Comparison of ENCODE assay signal across 8 cellular contexts in genomic region chr12:53624956-53625355, GRCh38. TPM values are rescaled to one million over a fixed set of nuclear protein-coding genes. Genes with fewer than 3 reads are reported as not detected.
DNase-seq lines count a peak whose midpoint lies in the region; ATAC-seq, FAIRE-seq and TF ChIP-seq lines count a peak whose summit lies in the region.

No MANE protein-coding gene starts in this region.

- intact Hi-C loops in left cardiac atrium (cut with DNase I) (loop anchor here in 1 of 2 donors (5.0 kb wide), 2 partner anchors 47 to 83 kb away; no protein-coding TSS in a partner anchor), GM12878 (cut with micrococcal nuclease; ENCODE audit: unreplicated experiment) (loop anchor here (2.0 kb wide), 1 partner anchor 82 kb away; no protein-coding TSS in a partner anchor), uterus (cut with DNase I; ENCODE audit: low total_unique reads) (no loop called here)

- peaks cover 26% of the 10 kb centered on the region for H3K4me1 ChIP-seq in cardiac muscle cell (ENCODE audit: low read depth)
- no peaks in the 10 kb centered on the region for H3K4me1 ChIP-seq in GM12878 (ENCODE audit: control insufficient read depth, insufficient read depth, low read length)
- H3K4me1 ChIP-seq in uterus: peaks cover 0 to 3% of the 10 kb centered on the region in 2 donors

- no peaks in the 10 kb centered on the region for H3K27me3 ChIP-seq in cardiac muscle cell
- H3K27me3 ChIP-seq in GM12878 (replicated peaks in 1 of 2; ENCODE audit: control insufficient read depth in 2 of 2, insufficient read depth in 2 of 2, low read length in 1 of 2): no peaks in the 10 kb centered on the region
- no peaks in the 10 kb centered on the region for H3K27me3 ChIP-seq in uterus

- RAD21 ChIA-PET in GM12878 (lab: Charles Lee; ENCODE audit: unreplicated experiment): interaction anchor here (1.0 to 4.5 kb wide), 6 partner anchors 9 to 124 kb away, joined by 3 to 39 read pairs (median 5); partner anchors contain the start of genes ATP5MC2 and TARBP2

- TF ChIP-seq EP300 in GM12878 (IDR thresholded peaks at IDR 0.05; ENCODE audit: borderline replicate concordance in 1 of 2, control insufficient read depth in 1 of 2, low read depth in 2 of 2, low read length in 2 of 2): no peak

- no peak for TF ChIP-seq RAD21 in GM12878 (IDR thresholded peaks at IDR 0.05; ENCODE audit: insufficient read depth, low read depth, low read length)

- ATAC-seq in left cardiac atrium (no peak), GM12878 (no peak), memory B cell (ENCODE audit: low read depth) (no peak)

- POLR2A ChIA-PET in GM12878 (lab: Charles Lee): interaction anchor here (0.6 to 5.3 kb wide), 8 partner anchors 10 to 245 kb away, joined by 3 to 51 read pairs (median 4); partner anchors contain the start of genes SP1 and TARBP2

- H3K4me3 Mint-ChIP-seq in memory B cell: peak overlapping the region; percentile 99

- H3K36me3 ChIP-seq in cardiac muscle cell (no peaks in the 10 kb centered on the region), GM12878 (ENCODE audit: control insufficient read depth in 2 of 2, insufficient read depth in 2 of 2, low read length in 1 of 2) (no peaks in the 10 kb centered on the region), uterus (no peaks in the 10 kb centered on the region)

- H3K9me3 ChIP-seq in cardiac muscle cell (ENCODE audit: low read depth) (no peaks in the 10 kb centered on the region), GM12878 (replicated peaks; ENCODE audit: control insufficient read depth, insufficient read depth, low read length) (no peaks in the 10 kb centered on the region), uterus (no peaks in the 10 kb centered on the region)

- H3K27ac ChIP-seq in cardiac muscle cell: no peak overlapping the region
- no peak overlapping the region for H3K27ac ChIP-seq in GM12878 (ENCODE audit: control insufficient read depth, insufficient read depth)
- peak overlapping the region; percentile 92 to 95 for H3K27ac ChIP-seq in uterus

- H3K36me3 Mint-ChIP-seq in memory B cell: peaks cover 2% of the 10 kb centered on the region

- 98% methylated on average over 4 of the region's 4 CpGs for WGBS in GM12878 (ENCODE audit: insufficient coverage, insufficient replicate concordance, low lambda C conversion rate, missing lambda C conversion rate)

- DNase-seq in cardiac muscle cell (ENCODE audit: low read depth in 1 of 2, low spot score in 1 of 2): peak in 1 of 2 donors; percentile 28
- DNase-seq in left cardiac atrium: no peak
- no peak for DNase-seq in GM12878 (ENCODE audit: low read depth, low spot score)
- DNase-seq in memory B cell (ENCODE audit: low spot score in 2 of 2): no peak
- no peak for DNase-seq in uterus
- no peak for DNase-seq in SKM-1 treated with dmso at 0.1 percent for 144 hours (lab: John Stamatoyannopoulos, UW; ENCODE audit: unreplicated experiment)
- DNase-seq in DMS153 (lab: John Stamatoyannopoulos, UW): no peak
- no peak for DNase-seq in HuH-7 (ENCODE audit: low spot score)

- H3K4me2 ChIP-seq in GM12878 (ENCODE audit: control insufficient read depth, insufficient read depth): peak overlapping the region; percentile 85

- no peak for TF ChIP-seq POLR2A in GM12878 (IDR thresholded peaks at IDR 0.05; ENCODE audit: low read depth, low read length)
- no peak for TF ChIP-seq POLR2A in uterus (IDR thresholded peaks at IDR 0.05)

- H3K27me3 Mint-ChIP-seq in memory B cell: no peaks in the 10 kb centered on the region

- H2AFZ ChIP-seq in GM12878 (ENCODE audit: control insufficient read depth, low read depth, low read length): no peak overlapping the region

- in situ Hi-C loops in GM12878 (cut with MboI): no loop called here

- peak overlapping the region; percentile 53 for H3K4me3 ChIP-seq in cardiac muscle cell
- peak overlapping the region; percentile 94 for H3K4me3 ChIP-seq in GM12878
- peak overlapping the region; percentile 62 to 70 for H3K4me3 ChIP-seq in uterus

- no peaks in the 10 kb centered on the region for H3K9me3 Mint-ChIP-seq in memory B cell

- H3K9ac ChIP-seq in GM12878 (ENCODE audit: control insufficient read depth, insufficient read depth, low read length): peak overlapping the region; percentile 93

- H3K4me1 Mint-ChIP-seq in memory B cell: peaks cover 26% of the 10 kb centered on the region

- CTCF ChIA-PET in GM12878 (lab: Yijun Ruan, JAX): interaction anchor here (1.2 to 3.2 kb wide), 9 partner anchors 11 to 429 kb away, joined by 3 to 27 read pairs (median 8); partner anchors contain the start of genes ATP5MC2 and HOXC4

- BruUV-seq in GM12878 (replicated peaks; lab: Mats Ljungman, UMichigan): no TSS peak

- no peaks in the 10 kb centered on the region for H4K20me1 ChIP-seq in GM12878 (ENCODE audit: control insufficient read depth, insufficient read depth)

- H3K79me2 ChIP-seq in GM12878 (ENCODE audit: control insufficient read depth, insufficient read depth, low read length): peaks cover 49% of the 10 kb centered on the region

- FAIRE-seq in GM12878 (lab: Jason Lieb, UNC): no peak

- peak overlapping the region; percentile 93 for H3K27ac Mint-ChIP-seq in memory B cell

- SMC1A ChIA-PET in GM12878 (lab: Charles Lee; ENCODE audit: uncharacterized antibody, unreplicated experiment): interaction anchor here (1.1 to 4.7 kb wide), 12 partner anchors 9 to 132 kb away, joined by 3 to 52 read pairs (median 6); partner anchors contain the start of gene ATP5MC2

- TF ChIP-seq CTCF in cardiac muscle cell (IDR thresholded peaks at IDR 0.05; ENCODE audit: low read depth, low read length) (no peak), GM12878 (IDR thresholded peaks at IDR 0.05 in 2 of 3, conservative IDR thresholded peaks at IDR 0.05 in 1 of 3; ENCODE audit: control insufficient read depth in 2 of 3, extremely low read depth in 1 of 3, insufficient read depth in 1 of 3, low read depth in 3 of 3, low read length in 3 of 3) (no peak), uterus (IDR thresholded peaks at IDR 0.05) (no peak)

TF ChIP-seq in GM12878, 131 proteins besides CTCF, POLR2A, EP300 and RAD21 (continues in another document):
- TF ChIP-seq PAX5 (IDR thresholded peaks at IDR 0.05; ENCODE audit: borderline replicate concordance, low read depth, low read length) (no peak), MAX (IDR thresholded peaks at IDR 0.05; ENCODE audit: low read depth, low read length) (no peak)

RNA-seq across cellular contexts. Expression of gene ATF7, which starts 1.2 kb away (rescaled TPM):
- total RNA-seq in cardiac muscle cell (8.7 and 9.1 TPM in 2 replicates), left cardiac atrium (10 to 100 TPM; 30.1 to 34.7 TPM), GM12878 (2014; rRNA removed) (9.1 and 11.4 TPM in 2 replicates), GM12878 (2014; rRNA removed; fragmentation: Illumina TruSeq; extraction: Trizol) (14.6 and 16.1 TPM in 2 replicates), GM12878 (2021) (21.5 and 23.6 TPM in 2 replicates), uterus (10 to 100 TPM; 10.6 to 47.6 (median 21.3) TPM)
- polyA plus RNA-seq in cardiac muscle cell (13.8 and 17.8 TPM in 2 replicates), GM12878 (2011; rRNA removed) (14.5 and 16.4 TPM in 2 replicates), GM12878 (2014; fragmentation: Illumina TruSeq; extraction: Trizol) (21.9 and 26.4 TPM in 2 replicates), GM12878 (2014; fragmentation: Nextera tagmentation; extraction: Ambion mirVana) (10 to 100 TPM; 21.8 to 26.8 TPM), GM12878 (2014; rRNA removed) (14.1 and 17.2 TPM in 2 replicates), GM12878 (2016; fragmentation: Nextera tagmentation; extraction: Ambion mirVana) (10 to 100 TPM; 30.2 to 30.7 TPM)
- 31.6 and 46.1 TPM in 2 replicates for total RNA-seq in GM12878 (2013; cell fraction: nucleolus; rRNA removed)
- 9.6 TPM for polyA plus RNA-seq in GM12878 (2011; ENCODE audit: low read depth)
- polyA plus RNA-seq in GM12878 (2011; cell fraction: cytosol; rRNA removed): 10.3 and 12.2 TPM in 2 replicates
- 19.5 and 20.5 TPM in 2 replicates for polyA plus RNA-seq in GM12878 (2011; cell fraction: nucleus; rRNA removed)
- polyA plus RNA-seq in GM12878 (2012): 9.5 and 10.3 TPM in 2 replicates
- 18.9 and 19.0 TPM in 2 replicates for polyA minus RNA-seq in GM12878 (2011; rRNA and poly(A)+ RNA removed)
- polyA minus RNA-seq in GM12878 (2011; cell fraction: cytosol; rRNA and poly(A)+ RNA removed): 9.0 and 13.4 TPM in 2 replicates
- polyA minus RNA-seq in GM12878 (2011; cell fraction: nucleus; rRNA and poly(A)+ RNA removed): 9.3 and 17.1 TPM in 2 replicates

RNA-seq across cellular contexts. Expression of gene ATP5MC2, which starts 50.9 kb away (rescaled TPM):
- total RNA-seq in cardiac muscle cell (703 and 923 TPM in 2 replicates), left cardiac atrium (100 to 1,000 TPM; 416 TPM), GM12878 (2014; rRNA removed) (401 and 458 TPM in 2 replicates), GM12878 (2014; rRNA removed; fragmentation: Illumina TruSeq; extraction: Trizol) (403 and 422 TPM in 2 replicates), GM12878 (2021) (380 and 418 TPM in 2 replicates), uterus (100 to 1,000 TPM in 2 of 4 donors, 10 to 100 TPM in 2; 68.9 to 215 (median 133) TPM)
- polyA plus RNA-seq in cardiac muscle cell (703 and 802 TPM in 2 replicates), GM12878 (2011; rRNA removed) (202 and 379 TPM in 2 replicates), GM12878 (2014; fragmentation: Illumina TruSeq; extraction: Trizol) (642 and 648 TPM in 2 replicates), GM12878 (2014; fragmentation: Nextera tagmentation; extraction: Ambion mirVana) (1,000 to 10,000 TPM in 1 of 2 experiments, 100 to 1,000 TPM in 1; 972 to 1,090 TPM), GM12878 (2014; rRNA removed) (470 and 606 TPM in 2 replicates), GM12878 (2016; fragmentation: Nextera tagmentation; extraction: Ambion mirVana) (100 to 1,000 TPM; 581 to 601 TPM)
- total RNA-seq in GM12878 (2013; cell fraction: nucleolus; rRNA removed): 78.9 and 95.7 TPM in 2 replicates
- 407 TPM for polyA plus RNA-seq in GM12878 (2011; ENCODE audit: low read depth)
- 736 and 802 TPM in 2 replicates for polyA plus RNA-seq in GM12878 (2011; cell fraction: cytosol; rRNA removed)
- 242 and 380 TPM in 2 replicates for polyA plus RNA-seq in GM12878 (2011; cell fraction: nucleus; rRNA removed)
- polyA plus RNA-seq in GM12878 (2012): 675 and 683 TPM in 2 replicates
- 847 and 1,381 TPM in 2 replicates for polyA minus RNA-seq in GM12878 (2011; rRNA and poly(A)+ RNA removed)
- 248 and 263 TPM in 2 replicates for polyA minus RNA-seq in GM12878 (2011; cell fraction: cytosol; rRNA and poly(A)+ RNA removed)
- polyA minus RNA-seq in GM12878 (2011; cell fraction: nucleus; rRNA and poly(A)+ RNA removed): 163 and 192 TPM in 2 replicates

Comparison
In these comparisons a context has a peak if more than half of its experiments do, and no peak if none do; other contexts are left out.
1. H3K27ac ChIP-seq: peak in uterus (2 of 2); none in cardiac muscle cell (single experiment) and GM12878 (single experiment).
2. Peak in every context shown above with its lines, with median percentiles within 50 percentile points of each other: H3K4me3 ChIP-seq.